1 cellular context compared by ENCODE assay signal in genomic region chr18:2662990-2663389, GRCh38.
TF ChIP-seq lines count a peak whose summit lies in the region.

No MANE protein-coding gene starts in this region.

TF ChIP-seq in GM12878, 131 proteins besides CTCF, POLR2A, EP300 and RAD21 (continued from another document):
- no peak for TF ChIP-seq REST (IDR thresholded peaks at IDR 0.05; ENCODE audit: low read depth, low read length)
- no peak for TF ChIP-seq TCF3 (IDR thresholded peaks at IDR 0.05; ENCODE audit: borderline replicate concordance, insufficient read depth, low read depth, low read length)
- TF ChIP-seq MTA2 (IDR thresholded peaks at IDR 0.05; ENCODE audit: low read depth), result no peak
- TF ChIP-seq TCF7 (IDR thresholded peaks at IDR 0.05; ENCODE audit: borderline replicate concordance), result no peak
- no peak for TF ChIP-seq TAF1 (IDR thresholded peaks at IDR 0.05; ENCODE audit: borderline replicate concordance, low read depth, low read length)
- TF ChIP-seq FOXK2 (IDR thresholded peaks at IDR 0.05), result no peak
- no peak for TF ChIP-seq E2F8 (IDR thresholded peaks at IDR 0.05; ENCODE audit: low read depth, partially characterized antibody)
- TF ChIP-seq ASH2L (IDR thresholded peaks at IDR 0.05; ENCODE audit: borderline replicate concordance, low read depth), result no peak
